2 cellular contexts compared by ENCODE assay signal in genomic region chr12:52413787-52414345, GRCh38.
TF ChIP-seq lines count a peak whose summit lies in the region.

No MANE protein-coding gene starts in this region.

TF ChIP-seq in Ishikawa, 13 proteins besides CTCF, POLR2A, EP300 and RAD21:
- TF ChIP-seq USF1 (IDR thresholded peaks at IDR 0.05) (no peak), ZBTB7A (IDR thresholded peaks at IDR 0.05; ENCODE audit: low read depth) (0 out of 2 replicates have a peak, but pooled peaks have one; percentile 24), NFIC (IDR thresholded peaks at IDR 0.05) (no peak), CREB1 (IDR thresholded peaks at IDR 0.05; ENCODE audit: low read depth) (no peak), EGR1 (IDR thresholded peaks at IDR 0.05) (no peak)

TF ChIP-seq in WTC11, 78 proteins besides CTCF, POLR2A, EP300 and RAD21:
- no peak for TF ChIP-seq NFATC4 (CRISPR knock-in tag; IDR thresholded peaks at IDR 0.05)
